In genomic region chr5:109741390-109741789, GRCh38 we compare ENCODE assay signal across 25 cellular contexts. TPM values are rescaled to one million over a fixed set of nuclear protein-coding genes. Genes with fewer than 3 reads are reported as not detected.
DNase-seq lines count a peak whose midpoint lies in the region; ATAC-seq and TF ChIP-seq lines count a peak whose summit lies in the region.
"Had no signal": no experiment of that assay in that cellular context is flagged by ENCODE, and none has a peak within 500 bp of the region (broad histone marks: within the 10 kb centered on the region; RNA-seq: fewer than 3 reads in every experiment).

No MANE protein-coding gene starts in this region.

- no peaks in the 10 kb centered on the region for H3K27me3 Mint-ChIP-seq in brain
- H3K27me3 Mint-ChIP-seq: activated CD4-positive, alpha-beta memory T cell treated with anti-CD3 and anti-CD28 coated beads for 36 hours; activated naive CD4-positive, alpha-beta T cell treated with anti-CD3 and anti-CD28 coated beads, Interleukin-2, amount 10 ng/mL, durations not matched to agents 7 days and 5 days; stimulated activated memory B cell treated with anti-CD40 and anti-IgM and Interleukin-4, amounts not matched to agents 10 μg/mL and 1 μg/mL and 100 μg/mL, for 72 hours; T-helper 17 cell had no signal

- no peak for TF ChIP-seq CTCF in brain (conservative IDR thresholded peaks at IDR 0.05)
- no peak for TF ChIP-seq CTCF in osteoblast (IDR thresholded peaks at IDR 0.05; ENCODE audit: extremely low read depth, low read depth, low read length)
- no peak for TF ChIP-seq CTCF in esophagus muscularis mucosa (IDR thresholded peaks at IDR 0.05)

- 86% methylated on average over 1 of the region's 1 CpG for WGBS in esophagus muscularis mucosa

- H3K4me3 Mint-ChIP-seq in brain: peak overlapping the region in 2 of 5 experiments; percentile 19 to 47
- H3K4me3 Mint-ChIP-seq: activated CD4-positive, alpha-beta memory T cell treated with anti-CD3 and anti-CD28 coated beads for 36 hours; activated naive CD4-positive, alpha-beta T cell treated with anti-CD3 and anti-CD28 coated beads, Interleukin-2, amount 10 ng/mL, durations not matched to agents 7 days and 5 days; natural killer cell; stimulated activated memory B cell treated with anti-CD40 and anti-IgM and Interleukin-4, amounts not matched to agents 10 μg/mL and 1 μg/mL and 100 μg/mL, for 72 hours; T-helper 17 cell had no signal

- no peak overlapping the region for H2AFZ ChIP-seq in osteoblast (ENCODE audit: low read length)

- H4K20me1 ChIP-seq in osteoblast (ENCODE audit: insufficient read depth, low read length): no peaks in the 10 kb centered on the region

- TF ChIP-seq EP300 in esophagus muscularis mucosa (IDR thresholded peaks at IDR 0.05): no peak

- H3K27me3 ChIP-seq in HUES6 (ENCODE audit: control insufficient read depth, insufficient read depth, low read length): no peaks in the 10 kb centered on the region
- H3K27me3 ChIP-seq in iPS-18a (ENCODE audit: control insufficient read depth, insufficient read depth, low read length): no peaks in the 10 kb centered on the region
- H3K27me3 ChIP-seq in osteoblast (ENCODE audit: insufficient read depth, low read length): no peaks in the 10 kb centered on the region
- no peaks in the 10 kb centered on the region for H3K27me3 ChIP-seq in esophagus muscularis mucosa
- H3K27me3 ChIP-seq: pancreas had no signal

- TF ChIP-seq POLR2A in esophagus muscularis mucosa (IDR thresholded peaks at IDR 0.05; ENCODE audit: low read depth): no peak

- H3K79me2 ChIP-seq in osteoblast (ENCODE audit: insufficient read depth, low read length): no peaks in the 10 kb centered on the region

- H3K4me3 ChIP-seq in HUES6 (ENCODE audit: low read depth, low read length) (peak overlapping the region; percentile 28), iPS-18a (ENCODE audit: low read length) (peak overlapping the region; percentile 31), osteoblast (ENCODE audit: insufficient read depth, low read length) (no peak overlapping the region), esophagus muscularis mucosa (no peak overlapping the region)
- H3K4me3 ChIP-seq: K562, pancreas, SK-N-MC had no signal

- ATAC-seq in activated CD4-positive, CD25-positive, alpha-beta regulatory T cell treated with anti-CD3 and anti-CD28 coated beads, Interleukin-2, amount 50 U/mL, for 24 hours: no peak
- ATAC-seq: K562; left ventricle myocardium superior; natural killer cell; pancreas; stimulated activated memory B cell treated with anti-CD40 and anti-IgM and Interleukin-4, amounts not matched to agents 10 μg/mL and 1 μg/mL and 100 μg/mL, for 72 hours; T-helper 17 cell had no signal

- H3K9me3 ChIP-seq in HUES6 (ENCODE audit: control insufficient read depth, insufficient read depth, low read depth, low read length): no peaks in the 10 kb centered on the region
- H3K9me3 ChIP-seq in iPS-18a (ENCODE audit: control insufficient read depth, low read depth, low read length): no peaks in the 10 kb centered on the region
- H3K9me3 ChIP-seq in osteoblast (ENCODE audit: low read depth, low read length): no peaks in the 10 kb centered on the region
- no peaks in the 10 kb centered on the region for H3K9me3 ChIP-seq in esophagus muscularis mucosa
- H3K9me3 ChIP-seq: pancreas had no signal

- H3K27ac ChIP-seq in HUES6 (ENCODE audit: low read depth, low read length) (peak overlapping the region; percentile 88), iPS-18a (ENCODE audit: low read length) (peak overlapping the region; percentile 68), osteoblast (ENCODE audit: low read depth, low read length) (peak overlapping the region; percentile 1), esophagus muscularis mucosa (replicated peaks in 1 of 4) (no peak overlapping the region)
- H3K27ac ChIP-seq: pancreas had no signal

- peaks cover 0 to 2% (median 0%) of the 10 kb centered on the region in 5 experiments for H3K9me3 Mint-ChIP-seq in brain
- H3K9me3 Mint-ChIP-seq: activated CD4-positive, alpha-beta memory T cell treated with anti-CD3 and anti-CD28 coated beads for 36 hours; activated naive CD4-positive, alpha-beta T cell treated with anti-CD3 and anti-CD28 coated beads, Interleukin-2, amount 10 ng/mL, durations not matched to agents 7 days and 5 days; natural killer cell; stimulated activated memory B cell treated with anti-CD40 and anti-IgM and Interleukin-4, amounts not matched to agents 10 μg/mL and 1 μg/mL and 100 μg/mL, for 72 hours had no signal

- peak overlapping the region in 4 of 5 experiments; percentile 25 to 89 (median 72) for H3K27ac Mint-ChIP-seq in brain
- H3K27ac Mint-ChIP-seq: activated CD4-positive, alpha-beta memory T cell treated with anti-CD3 and anti-CD28 coated beads for 36 hours; activated naive CD4-positive, alpha-beta T cell treated with anti-CD3 and anti-CD28 coated beads, Interleukin-2, amount 10 ng/mL, durations not matched to agents 7 days and 5 days; natural killer cell; stimulated activated memory B cell treated with anti-CD40 and anti-IgM and Interleukin-4, amounts not matched to agents 10 μg/mL and 1 μg/mL and 100 μg/mL, for 72 hours; T-helper 17 cell had no signal

- DNase-seq in osteoblast (ENCODE audit: insufficient read length, low spot score, missing footprints) (no peak), HEK293T (ENCODE audit: extremely low spot score) (no peak), esophagus muscularis mucosa (ENCODE audit: extremely low spot score) (no peak)
- DNase-seq: activated CD4-positive, alpha-beta memory T cell treated with anti-CD3 and anti-CD28 coated beads for 36 hours; activated CD4-positive, CD25-positive, alpha-beta regulatory T cell treated with anti-CD3 and anti-CD28 coated beads, Interleukin-2, amount 50 U/mL, for 72 hours; activated CD8-positive, alpha-beta memory T cell treated with anti-CD3 and anti-CD28 coated beads, Interleukin-2, amount 50 U/mL, for 48 hours; activated naive CD4-positive, alpha-beta T cell treated with anti-CD3 and anti-CD28 coated beads, Interleukin-2, amount 10 ng/mL, durations not matched to agents 7 days and 5 days; C1 segment of cervical spinal cord; left ventricle myocardium superior; natural killer cell; NCI-H1105 treated with DMSO at 0.1 percent for 48 hours; NCI-H1930; NCI-H2171 treated with DMSO at 0.1 percent for 48 hours; NCI-H510A treated with DMSO at 0.1 percent for 48 hours; pancreas; retina; T-helper 17 cell; trophoblast cell had no signal

- intact Hi-C loops in esophagus muscularis mucosa (cut with DNase I): no loop called here

- POLR2A ChIA-PET in HEK293T (lab: Yijun Ruan, JAX): no interaction called here

- no peak overlapping the region for H3K9ac ChIP-seq in HUES6 (ENCODE audit: low read length)
- H3K9ac ChIP-seq in iPS-18a (ENCODE audit: low read length): peak overlapping the region; percentile 44

- H3K36me3 ChIP-seq in HUES6 (ENCODE audit: control insufficient read depth, insufficient read depth, low read length) (no peaks in the 10 kb centered on the region), iPS-18a (ENCODE audit: control insufficient read depth, low read depth, low read length) (no peaks in the 10 kb centered on the region), osteoblast (ENCODE audit: insufficient read depth, low read length) (no peaks in the 10 kb centered on the region), esophagus muscularis mucosa (no peaks in the 10 kb centered on the region)
- H3K36me3 ChIP-seq: pancreas had no signal

- H3K4me2 ChIP-seq in osteoblast (ENCODE audit: insufficient read depth, low read length): no peak overlapping the region

- H3K4me1 Mint-ChIP-seq in brain: peaks cover 54% of the 10 kb centered on the region

- H3K4me1 ChIP-seq in HUES6 (ENCODE audit: control insufficient read depth, insufficient read depth, low read length) (peaks cover 67% of the 10 kb centered on the region), iPS-18a (ENCODE audit: control insufficient read depth, low read depth, low read length) (peaks cover 66% of the 10 kb centered on the region), osteoblast (ENCODE audit: insufficient read depth, low read length) (peaks cover 29% of the 10 kb centered on the region), esophagus muscularis mucosa (peaks cover 11 to 36% (median 29%) of the 10 kb centered on the region in 4 donors)

- CTCF ChIA-PET in HEK293T (lab: Yijun Ruan, JAX): interaction anchor here (0.7 kb wide), 1 partner anchor 329 kb away, joined by 3 read pairs; no protein-coding TSS in a partner anchor

- peaks cover 7% of the 10 kb centered on the region for H3K36me3 Mint-ChIP-seq in brain
- H3K36me3 Mint-ChIP-seq: natural killer cell had no signal

TF ChIP-seq in HEK293T, 16 proteins besides CTCF, POLR2A, EP300 and RAD21:
- TF ChIP-seq ARNT (IDR thresholded peaks at IDR 0.05) (no peak), NFRKB (IDR thresholded peaks at IDR 0.05) (no peak), SUZ12 (IDR thresholded peaks at IDR 0.05) (no peak), L3MBTL2 (conservative IDR thresholded peaks at IDR 0.05) (no peak), ZNF384 (IDR thresholded peaks at IDR 0.05) (no peak)

RNA-seq across cellular contexts. Expression of gene MAN2A1, which starts 51.7 kb away (rescaled TPM):
- polyA plus RNA-seq in brain (ENCODE audit: insufficient read depth, low read depth, low replicate concordance): 4.8 TPM
- total RNA-seq in osteoblast (69.5 and 81.8 TPM in 2 replicates), esophagus muscularis mucosa (10 to 100 TPM; 22.3 to 29.5 (median 27.4) TPM)

Comparison
In these comparisons a context has a peak if more than half of its experiments do, and no peak if none do; other contexts are left out.
1. H3K27ac ChIP-seq: peak in HUES6 (single experiment), iPS-18a (single experiment) and osteoblast (single experiment); none in esophagus muscularis mucosa (0 of 4).
2. H3K4me3 ChIP-seq: peak in HUES6 (single experiment) and iPS-18a (single experiment); none in osteoblast (single experiment) and esophagus muscularis mucosa (0 of 4).